In the genomic region with DNA sequence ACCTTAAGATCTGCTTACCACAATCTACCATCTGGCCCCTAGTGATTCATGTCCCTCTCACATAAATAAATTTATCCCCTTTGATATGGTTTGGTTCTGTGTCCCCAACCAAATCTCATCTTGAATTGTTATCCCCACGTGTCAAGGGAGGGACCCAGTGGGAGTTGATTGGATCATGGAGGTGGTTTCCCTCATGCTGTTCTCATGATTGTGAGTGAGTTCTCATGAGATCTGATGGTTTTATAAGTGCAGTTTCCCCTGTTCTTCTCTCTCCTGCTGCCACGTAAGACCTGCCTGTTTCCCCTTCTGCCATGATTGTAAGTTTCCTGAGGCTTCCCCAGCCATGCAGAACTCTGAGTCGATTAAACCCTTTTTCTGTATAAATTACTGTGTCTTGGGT, we compare ENCODE assay signal across 20 cellular contexts. TPM values are rescaled to one million over a fixed set of nuclear protein-coding genes. Genes with fewer than 3 reads are reported as not detected.
A peak's percentile ranks its signal among the peaks of the same experiment; 100 is the strongest.
DNase-seq lines count a peak whose midpoint lies in the region; ATAC-seq and TF ChIP-seq lines count a peak whose summit lies in the region.
"Had no signal": no experiment of that assay in that cellular context is flagged by ENCODE, and none has a peak within 500 bp of the region (broad histone marks: within the 10 kb centered on the region; RNA-seq: fewer than 3 reads in every experiment).

No MANE protein-coding gene starts in this region.

- no peaks in the 10 kb centered on the region for H3K36me3 ChIP-seq in Loucy (ENCODE audit: insufficient read depth, low read length)
- H3K36me3 ChIP-seq: MG63, neural progenitor cell had no signal

- no peaks in the 10 kb centered on the region for H3K9me2 ChIP-seq in Loucy (replicated peaks; ENCODE audit: low read depth, low read length)

- no peaks in the 10 kb centered on the region for H3K9me3 ChIP-seq in Loucy (ENCODE audit: insufficient read depth, low read depth, low read length)
- H3K9me3 ChIP-seq: MG63 had no signal

- H3K9me3 Mint-ChIP-seq in activated T-cell treated with anti-CD3 and anti-CD28 coated beads, Interleukin-2, amount 50 U/mL, for 4 hours: no peaks in the 10 kb centered on the region
- peaks cover 12% of the 10 kb centered on the region for H3K9me3 Mint-ChIP-seq in activated naive CD8-positive, alpha-beta T cell treated with anti-CD3 and anti-CD28 coated beads for 36 hours
- no peaks in the 10 kb centered on the region for H3K9me3 Mint-ChIP-seq in stimulated activated effector memory CD8-positive, alpha-beta T cell treated with anti-CD3 and anti-CD28 coated beads, Interleukin-12 subunit alpha, Interleukin-12 subunit beta, amount 100 ng/mL, for 72 hours
- H3K9me3 Mint-ChIP-seq: neural progenitor cell, WTC11 had no signal

- no peak overlapping the region for H2AFZ ChIP-seq in Loucy (ENCODE audit: low read length)
- H2AFZ ChIP-seq: neural progenitor cell had no signal

- H3K27me3 ChIP-seq in Loucy (ENCODE audit: insufficient read depth, low read length, poor library complexity, severe bottlenecking): no peaks in the 10 kb centered on the region
- H3K27me3 ChIP-seq: heart right ventricle, MG63, neural progenitor cell, spleen had no signal

- H3K4me3 Mint-ChIP-seq in activated T-cell treated with anti-CD3 and anti-CD28 coated beads, Interleukin-2, amount 50 U/mL, for 4 hours: peak overlapping the region; percentile 60
- no peak overlapping the region for H3K4me3 Mint-ChIP-seq in activated naive CD8-positive, alpha-beta T cell treated with anti-CD3 and anti-CD28 coated beads for 36 hours
- peak overlapping the region; percentile 47 for H3K4me3 Mint-ChIP-seq in stimulated activated effector memory CD8-positive, alpha-beta T cell treated with anti-CD3 and anti-CD28 coated beads, Interleukin-12 subunit alpha, Interleukin-12 subunit beta, amount 100 ng/mL, for 72 hours
- H3K4me3 Mint-ChIP-seq: neural progenitor cell, WTC11 had no signal

- no peak for ATAC-seq in activated T-cell treated with anti-CD3 and anti-CD28 coated beads, Interleukin-2, amount 50 U/mL, for 4 hours
- no peak for ATAC-seq in stimulated activated effector memory CD8-positive, alpha-beta T cell treated with anti-CD3 and anti-CD28 coated beads, Interleukin-12 subunit alpha, Interleukin-12 subunit beta, amount 100 ng/mL, for 72 hours
- no peak for ATAC-seq in HG02938 (IDR thresholded peaks at IDR 0.05; ENCODE audit: unreplicated experiment)
- ATAC-seq: heart right ventricle, WTC11 had no signal

- H3K4me1 Mint-ChIP-seq in activated T-cell treated with anti-CD3 and anti-CD28 coated beads, Interleukin-2, amount 50 U/mL, for 4 hours (ENCODE audit: low read depth): peaks cover 81% of the 10 kb centered on the region
- H3K4me1 Mint-ChIP-seq in activated naive CD8-positive, alpha-beta T cell treated with anti-CD3 and anti-CD28 coated beads for 36 hours: peaks cover 63% of the 10 kb centered on the region
- H3K4me1 Mint-ChIP-seq in stimulated activated effector memory CD8-positive, alpha-beta T cell treated with anti-CD3 and anti-CD28 coated beads, Interleukin-12 subunit alpha, Interleukin-12 subunit beta, amount 100 ng/mL, for 72 hours: peaks cover 57% of the 10 kb centered on the region
- H3K4me1 Mint-ChIP-seq: WTC11 had no signal

- peaks cover 11% of the 10 kb centered on the region for H3K36me3 Mint-ChIP-seq in activated T-cell treated with anti-CD3 and anti-CD28 coated beads, Interleukin-2, amount 50 U/mL, for 4 hours (ENCODE audit: insufficient read depth)
- peaks cover 72% of the 10 kb centered on the region for H3K36me3 Mint-ChIP-seq in activated naive CD8-positive, alpha-beta T cell treated with anti-CD3 and anti-CD28 coated beads for 36 hours
- H3K36me3 Mint-ChIP-seq in stimulated activated effector memory CD8-positive, alpha-beta T cell treated with anti-CD3 and anti-CD28 coated beads, Interleukin-12 subunit alpha, Interleukin-12 subunit beta, amount 100 ng/mL, for 72 hours: peaks cover 78% of the 10 kb centered on the region
- H3K36me3 Mint-ChIP-seq: neural progenitor cell, WTC11 had no signal

- H3F3A ChIP-seq in Loucy (ENCODE audit: low read depth): peaks cover 26% of the 10 kb centered on the region

- peaks cover 60% of the 10 kb centered on the region for H3K4me1 ChIP-seq in Loucy (ENCODE audit: insufficient read depth, low read length, poor library complexity, severe bottlenecking)
- H3K4me1 ChIP-seq: neural progenitor cell had no signal

- H3K4me2 ChIP-seq in Loucy (ENCODE audit: low read depth, low read length, poor library complexity, severe bottlenecking): peak overlapping the region; percentile 79
- H3K4me2 ChIP-seq: neural progenitor cell had no signal

- TF ChIP-seq CTCF in Loucy (conservative IDR thresholded peaks at IDR 0.05; ENCODE audit: low read length): no peak

- peak overlapping the region; percentile 51 for H3K9ac ChIP-seq in Loucy (ENCODE audit: low read depth, low read length, poor library complexity, severe bottlenecking)
- H3K9ac ChIP-seq: neural progenitor cell had no signal

- no peaks in the 10 kb centered on the region for H3K27me3 Mint-ChIP-seq in activated T-cell treated with anti-CD3 and anti-CD28 coated beads, Interleukin-2, amount 50 U/mL, for 4 hours (ENCODE audit: low read depth)
- H3K27me3 Mint-ChIP-seq in activated naive CD8-positive, alpha-beta T cell treated with anti-CD3 and anti-CD28 coated beads for 36 hours: no peaks in the 10 kb centered on the region

- peaks cover 7% of the 10 kb centered on the region; the same call in 1 of the 2 replicates for H3K79me2 ChIP-seq in Loucy (ENCODE audit: insufficient read depth, low read length)

- H3K4me3 ChIP-seq in Loucy (ENCODE audit: low read length, poor library complexity, severe bottlenecking): peak overlapping the region; percentile 63
- H3K4me3 ChIP-seq: heart right ventricle, MG63, neural progenitor cell, spleen had no signal

- peak overlapping the region; percentile 89 for H3K27ac Mint-ChIP-seq in activated naive CD8-positive, alpha-beta T cell treated with anti-CD3 and anti-CD28 coated beads for 36 hours
- peak overlapping the region; percentile 89 for H3K27ac Mint-ChIP-seq in stimulated activated effector memory CD8-positive, alpha-beta T cell treated with anti-CD3 and anti-CD28 coated beads, Interleukin-12 subunit alpha, Interleukin-12 subunit beta, amount 100 ng/mL, for 72 hours
- H3K27ac Mint-ChIP-seq: neural progenitor cell, WTC11 had no signal

- DNase-seq in activated T-cell treated with anti-CD3 and anti-CD28 coated beads, Interleukin-2, amount 50 U/mL, for 4 hours: no peak
- DNase-seq in activated T-cell treated with anti-CD3 and anti-CD28 coated beads, Interleukin-2, amount 50 U/mL, for 48 hours: no peak
- DNase-seq in activated naive CD8-positive, alpha-beta T cell treated with anti-CD3 and anti-CD28 coated beads for 36 hours: no peak
- DNase-seq in stimulated activated effector memory CD8-positive, alpha-beta T cell treated with anti-CD3 and anti-CD28 coated beads, Interleukin-12 subunit alpha, Interleukin-12 subunit beta, amount 100 ng/mL, for 72 hours (ENCODE audit: low spot score in 2 of 2): no peak
- DNase-seq in midbrain (lab: John Stamatoyannopoulos, UW) (no peak), kidney glomerular epithelial cell (lab: John Stamatoyannopoulos, UW) (no peak)
- DNase-seq: anterior cingulate cortex, cerebellar nuclear complex, COR-L47, heart right ventricle, MG63, NCI-H1694 treated with DMSO at 0.1 percent for 48 hours, NCI-H446, spleen had no signal

- H4K20me1 ChIP-seq in Loucy (ENCODE audit: insufficient read depth, low read length, poor library complexity, severe bottlenecking): no peaks in the 10 kb centered on the region

RNA-seq across cellular contexts. Expression of a gene that starts 37.2 kb away (rescaled TPM):
- under 1 TPM in 1 of 3 donors, not detected in 2; 0.16 TPM for total RNA-seq in activated T-cell treated with anti-CD3 and anti-CD28 coated beads, Interleukin-2, amount 50 U/mL, for 4 hours
- total RNA-seq in activated naive CD8-positive, alpha-beta T cell treated with anti-CD3 and anti-CD28 coated beads for 36 hours: under 1 TPM; 0.08 to 0.18 TPM
- total RNA-seq: heart right ventricle had no signal

RNA-seq across cellular contexts. Expression of a gene that starts 48.2 kb away (rescaled TPM):
- not detected for total RNA-seq in activated T-cell treated with anti-CD3 and anti-CD28 coated beads, Interleukin-2, amount 50 U/mL, for 4 hours
- not detected for total RNA-seq in activated naive CD8-positive, alpha-beta T cell treated with anti-CD3 and anti-CD28 coated beads for 36 hours
- total RNA-seq: heart right ventricle, mammary epithelial cell, pulmonary artery endothelial cell, WTC11 had no signal

RNA-seq across cellular contexts. Expression of a gene that starts 51.5 kb away (rescaled TPM):
- total RNA-seq in activated T-cell treated with anti-CD3 and anti-CD28 coated beads, Interleukin-2, amount 50 U/mL, for 4 hours: 100 to 1,000 TPM; 149 to 162 (median 156) TPM
- total RNA-seq in activated naive CD8-positive, alpha-beta T cell treated with anti-CD3 and anti-CD28 coated beads for 36 hours: 100 to 1,000 TPM; 141 to 143 TPM
